ENCODE assay signal across 8 cellular contexts in the genomic region with DNA sequence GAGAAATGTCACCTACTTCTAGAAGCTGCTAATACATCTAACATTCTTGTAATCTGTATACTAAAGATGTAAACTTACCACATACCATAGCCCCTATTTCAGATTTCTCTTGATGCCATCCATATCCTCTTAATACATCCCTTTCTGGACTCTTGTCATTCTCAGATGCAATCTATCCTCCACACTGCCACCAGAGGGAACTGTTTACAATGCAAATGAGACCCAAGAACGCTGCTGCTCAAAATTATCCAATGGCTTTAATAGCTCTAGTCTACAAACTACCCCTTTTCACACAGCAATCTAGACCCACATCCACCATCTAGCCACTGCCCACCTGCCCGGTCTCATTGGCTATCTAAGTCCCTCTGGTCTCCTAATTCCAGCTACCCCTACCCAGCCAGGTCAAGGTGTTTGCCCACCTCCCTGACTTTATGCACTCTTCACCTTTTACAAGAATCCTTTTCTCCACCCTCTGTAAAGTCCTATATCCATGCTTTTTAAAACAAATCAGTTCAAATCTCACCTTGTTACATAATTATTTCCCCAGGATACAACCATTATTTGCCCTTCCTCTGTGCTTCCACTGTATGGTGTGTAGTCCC. TPM values are rescaled to one million over a fixed set of nuclear protein-coding genes. Genes with fewer than 3 reads are reported as not detected.
DNase-seq lines count a peak whose midpoint lies in the region; ATAC-seq, FAIRE-seq and TF ChIP-seq lines count a peak whose summit lies in the region.

No MANE protein-coding gene starts in this region.

- no peak overlapping the region for H3K4me3 ChIP-seq in adipocyte (ENCODE audit: low read length)
- no peak overlapping the region for H3K4me3 ChIP-seq in kidney (ENCODE audit: low read length in 2 of 2)
- H3K4me3 ChIP-seq in tibial nerve: no peak overlapping the region

- H3K4me3 Mint-ChIP-seq in CD4-positive, alpha-beta T cell: no peak overlapping the region

- peak; percentile 31 for TF ChIP-seq CTCF in CD4-positive, alpha-beta T cell (IDR thresholded peaks at IDR 0.05)
- TF ChIP-seq CTCF in GM13977 (IDR thresholded peaks at IDR 0.05; ENCODE audit: extremely low read depth, insufficient read depth, missing control alignments) (peak; percentile 65), kidney (IDR thresholded peaks at IDR 0.05; ENCODE audit: borderline replicate concordance, extremely low read depth, insufficient read depth) (peak; percentile 43), tibial nerve (IDR thresholded peaks at IDR 0.05) (peak in 2 of 5 experiments; percentile 24 to 30)

- POLR2A ChIA-PET in CD4-positive, alpha-beta T cell (lab: Charles Lee): no interaction called here

- H3K9me3 ChIP-seq in CD4-positive, alpha-beta T cell (ENCODE audit: control insufficient read depth, low read length): no peaks in the 10 kb centered on the region
- H3K9me3 ChIP-seq in adipocyte (ENCODE audit: control insufficient read depth, low read length): no peaks in the 10 kb centered on the region
- no peaks in the 10 kb centered on the region for H3K9me3 ChIP-seq in kidney (ENCODE audit: control insufficient read depth in 1 of 2, low read length in 2 of 2)
- H3K9me3 ChIP-seq in tibial nerve: no peaks in the 10 kb centered on the region

- H3K27me3 ChIP-seq in CD4-positive, alpha-beta T cell (ENCODE audit: control insufficient read depth, insufficient read depth, low read length): peaks cover 32% of the 10 kb centered on the region
- H3K27me3 ChIP-seq in adipocyte (replicated peaks; ENCODE audit: control insufficient read depth, insufficient read depth, low read length) (peaks cover 6% of the 10 kb centered on the region), tibial nerve (no peaks in the 10 kb centered on the region)

- no peak for FAIRE-seq in kidney (lab: Jason Lieb, UNC)

- WGBS in tibial nerve, 2 donors: 31 to 51% methylated on average over 2 of the region's 2 CpGs

- ATAC-seq in CD4-positive, alpha-beta T cell (ENCODE audit: poor library complexity): no peak
- ATAC-seq in HG02884 (IDR thresholded peaks at IDR 0.05; ENCODE audit: unreplicated experiment): peak; percentile 37
- ATAC-seq in HG03460 (IDR thresholded peaks at IDR 0.05; ENCODE audit: unreplicated experiment): no peak

- intact Hi-C loops in CD4-positive, alpha-beta T cell (cut with DNase I, micrococcal nuclease): loop anchor here (5.0 to 10.0 kb wide), 4 partner anchors 93 to 1143 kb away; partner anchors contain the start of gene PNISR (in 1 of the 2)
- intact Hi-C loops in kidney (cut with DNase I): no loop called here

- H3K27ac ChIP-seq in CD4-positive, alpha-beta T cell (ENCODE audit: low read depth, low read length): no peak overlapping the region
- H3K27ac ChIP-seq in kidney (ENCODE audit: low read depth in 2 of 2, low read length in 2 of 2) (no peak overlapping the region), tibial nerve (no peak overlapping the region)

- CTCF ChIA-PET in CD4-positive, alpha-beta T cell (lab: Charles Lee): no interaction called here

- H3K36me3 ChIP-seq in adipocyte (ENCODE audit: control insufficient read depth, insufficient read depth, low read length, severe bottlenecking): no peaks in the 10 kb centered on the region
- no peaks in the 10 kb centered on the region for H3K36me3 ChIP-seq in kidney (ENCODE audit: control insufficient read depth in 1 of 2, insufficient read depth in 2 of 2, low read length in 2 of 2)
- H3K36me3 ChIP-seq in tibial nerve: no peaks in the 10 kb centered on the region

- no peak for TF ChIP-seq POLR2A in tibial nerve (IDR thresholded peaks at IDR 0.05)

- DNase-seq in CD4-positive, alpha-beta T cell: no peak
- DNase-seq in GM13977 (ENCODE audit: low spot score): peak; percentile 42
- peak; percentile 32 for DNase-seq in NCI-H2029 (lab: John Stamatoyannopoulos, UW)
- peak; percentile 62 for DNase-seq in adipocyte (ENCODE audit: low read depth)
- DNase-seq in kidney: no peak
- DNase-seq in tibial nerve (ENCODE audit: low spot score in 2 of 2): no peak

- no peak for TF ChIP-seq EP300 in tibial nerve (IDR thresholded peaks at IDR 0.05)

- peaks cover 34% of the 10 kb centered on the region for H3K27me3 Mint-ChIP-seq in CD4-positive, alpha-beta T cell

- H3K4me1 ChIP-seq in adipocyte (ENCODE audit: control insufficient read depth, insufficient read depth, low read length) (no peaks in the 10 kb centered on the region), kidney (ENCODE audit: control insufficient read depth in 1 of 2, insufficient read depth in 1 of 2, low read depth in 1 of 2, low read length in 2 of 2) (no peaks in the 10 kb centered on the region), tibial nerve (no peaks in the 10 kb centered on the region)

- no peak overlapping the region for H3K27ac Mint-ChIP-seq in CD4-positive, alpha-beta T cell

- in situ Hi-C loops in GM13977 (cut with MboI; ENCODE audit: low pct_unique_long_range_greater_than_20kb, low sequenced_read_pairs, unreplicated experiment): no loop called here

- no peaks in the 10 kb centered on the region for H3K4me1 Mint-ChIP-seq in CD4-positive, alpha-beta T cell (ENCODE audit: low read depth)

- H3K9ac ChIP-seq in adipocyte (ENCODE audit: low read length) (no peak overlapping the region), kidney (ENCODE audit: low read length in 2 of 2) (no peak overlapping the region)

- H3K36me3 Mint-ChIP-seq in CD4-positive, alpha-beta T cell (ENCODE audit: low read depth): no peaks in the 10 kb centered on the region

- no peaks in the 10 kb centered on the region for H3K9me3 Mint-ChIP-seq in CD4-positive, alpha-beta T cell

RNA-seq across cellular contexts. Expression of gene FAXC, which starts 14.8 kb away (rescaled TPM):
- total RNA-seq in CD4-positive, alpha-beta T cell: not detected
- 1.4 TPM for total RNA-seq in kidney
- polyA plus RNA-seq in kidney (ENCODE audit: insufficient read depth, low read depth, low replicate concordance): 3.3 TPM
- total RNA-seq in tibial nerve: 1 to 10 TPM in 1 of 4 donors, under 1 TPM in 3; under 0.01 to 2.4 (median 0.44) TPM

RNA-seq across cellular contexts. Expression of gene COQ3, which starts 59.4 kb away (rescaled TPM):
- 1 to 10 TPM; 1.8 to 2.2 TPM for total RNA-seq in CD4-positive, alpha-beta T cell
- total RNA-seq in kidney (8.1 TPM), tibial nerve (1 to 10 TPM in 3 of 4 donors, under 1 TPM in 1; 0.98 to 6.6 (median 2.1) TPM)
- 18.7 TPM for polyA plus RNA-seq in kidney (ENCODE audit: insufficient read depth, low read depth, low replicate concordance)

Comparison
In these comparisons a context has a peak if more than half of its experiments do, and no peak if none do; other contexts are left out.
1. DNase-seq: peak in GM13977 (single experiment), NCI-H2029 (single experiment) and adipocyte (single experiment); none in CD4-positive, alpha-beta T cell (0 of 10), kidney (single experiment) and tibial nerve (0 of 2).